18 cellular contexts compared by ENCODE assay signal in genomic region chr5:58149750-58150149, GRCh38.
DNase-seq lines count a peak whose midpoint lies in the region; ATAC-seq and FAIRE-seq lines count a peak whose summit lies in the region.
"Had no signal": no experiment of that assay in that cellular context is flagged by ENCODE, and none has a peak within 500 bp of the region (broad histone marks: within the 10 kb centered on the region; RNA-seq: fewer than 3 reads in every experiment).

No MANE protein-coding gene starts in this region.

- FAIRE-seq in urothelium cell line (lab: Jason Lieb, UNC), result no peak

- ATAC-seq in GM19455 (IDR thresholded peaks at IDR 0.05; ENCODE audit: unreplicated experiment), result no peak
- ATAC-seq in activated naive CD4-positive, alpha-beta T cell treated with anti-CD3 and anti-CD28 coated beads, Interleukin-2, amount 50 U/mL, for 72 hours, result no peak

- DNase-seq in HT-29 (ENCODE audit: low spot score), result peak; percentile 67
- DNase-seq in SW480 (ENCODE audit: low spot score), result peak; percentile 24
- DNase-seq in kidney tubule cell (ENCODE audit: low spot score), result peak; percentile 65
- DNase-seq in urothelium cell line (ENCODE audit: low spot score), result peak; percentile 13
- DNase-seq in UCSD-AML1 (lab: John Stamatoyannopoulos, UW; ENCODE audit: unreplicated experiment), result no peak
- DNase-seq in activated naive CD4-positive, alpha-beta T cell treated with anti-CD3 and anti-CD28 coated beads, Interleukin-2, amount 50 U/mL, for 72 hours (ENCODE audit: low spot score in 2 of 2), result no peak
- DNase-seq: AML-193, DMS79 treated with DMSO at 0.1 percent for 48 hours, H7, NCI-H1092 treated with DMSO at 0.1 percent for 48 hours, NCI-H146, NCI-H2029 treated with DMSO at 0.1 percent for 48 hours, NCI-H2171, NCI-H510A, NCI-H774, RPMI8226, SJCRH30 had no signal

- H3K9me3 Mint-ChIP-seq in activated naive CD4-positive, alpha-beta T cell treated with anti-CD3 and anti-CD28 coated beads, Interleukin-2, amount 50 U/mL, for 72 hours, result no peaks in the 10 kb centered on the region

- H3K36me3 Mint-ChIP-seq in activated naive CD4-positive, alpha-beta T cell treated with anti-CD3 and anti-CD28 coated beads, Interleukin-2, amount 50 U/mL, for 72 hours, result no peaks in the 10 kb centered on the region

- H3K27ac Mint-ChIP-seq in activated naive CD4-positive, alpha-beta T cell treated with anti-CD3 and anti-CD28 coated beads, Interleukin-2, amount 50 U/mL, for 72 hours, result no peak overlapping the region

Comparison
In these comparisons a context has a peak if more than half of its experiments do, and no peak if none do; other contexts are left out.
1. DNase-seq: peak in HT-29 (single experiment), SW480 (single experiment), kidney tubule cell (single experiment) and urothelium cell line (single experiment); none in UCSD-AML1 (single experiment) and activated naive CD4-positive, alpha-beta T cell treated with anti-CD3 and anti-CD28 coated beads, Interleukin-2, amount 50 U/mL, for 72 hours (0 of 2).